16 cellular contexts compared by ENCODE assay signal in genomic region chr4:119721878-119722277, GRCh38.
"Had no signal": no experiment of that assay in that cellular context is flagged by ENCODE, and none has a peak within 500 bp of the region (broad histone marks: within the 10 kb centered on the region; RNA-seq: fewer than 3 reads in every experiment).

No MANE protein-coding gene starts in this region.

- DNase-seq: activated CD4-positive, alpha-beta T cell treated with anti-CD3 and anti-CD28 coated beads, Interleukin-2, amount 50 U/mL, for 1 hour; activated CD8-positive, alpha-beta memory T cell treated with anti-CD3 and anti-CD28 coated beads for 24 hours; activated naive CD8-positive, alpha-beta T cell treated with anti-CD3 and anti-CD28 coated beads, Interleukin-2, amount 10 ng/mL, durations not matched to agents 7 days and 5 days; dorsolateral prefrontal cortex; endodermal cell; hypothalamus; lower lobe of right lung; nephron progenitor cell; sigmoid colon; stimulated activated CD4-positive, alpha-beta T cell treated with anti-CD3 and anti-CD28 coated beads, Interleukin-12 subunit alpha, Interleukin-12 subunit beta, amount 100 ng/mL, for 4 hours; stimulated activated CD4-positive, alpha-beta T cell treated with anti-CD3 and anti-CD28 coated beads, Interleukin-2, amount 100 ng/mL, for 24 hours; T-helper 1 cell; T1000 had no signal

- ATAC-seq: activated CD4-positive, CD25-positive, alpha-beta regulatory T cell treated with anti-CD3 and anti-CD28 coated beads, Interleukin-2, amount 50 U/mL, for 24 hours; esophagus mucosa; lower lobe of right lung; stimulated activated effector memory CD8-positive, alpha-beta T cell treated with anti-CD3 and anti-CD28 coated beads, Interleukin-12 subunit alpha, Interleukin-12 subunit beta, amount 100 ng/mL, for 72 hours had no signal

- H3K4me1 ChIP-seq: lower lobe of right lung had no signal

- H3K27me3 ChIP-seq: dorsolateral prefrontal cortex, sigmoid colon had no signal

- H3K36me3 ChIP-seq: lower lobe of right lung, sigmoid colon had no signal

- H3K4me3 ChIP-seq: dorsolateral prefrontal cortex, lower lobe of right lung, sigmoid colon had no signal

- H3K27ac ChIP-seq: dorsolateral prefrontal cortex, lower lobe of right lung, sigmoid colon had no signal
